23 cellular contexts compared by ENCODE assay signal in the genomic region with DNA sequence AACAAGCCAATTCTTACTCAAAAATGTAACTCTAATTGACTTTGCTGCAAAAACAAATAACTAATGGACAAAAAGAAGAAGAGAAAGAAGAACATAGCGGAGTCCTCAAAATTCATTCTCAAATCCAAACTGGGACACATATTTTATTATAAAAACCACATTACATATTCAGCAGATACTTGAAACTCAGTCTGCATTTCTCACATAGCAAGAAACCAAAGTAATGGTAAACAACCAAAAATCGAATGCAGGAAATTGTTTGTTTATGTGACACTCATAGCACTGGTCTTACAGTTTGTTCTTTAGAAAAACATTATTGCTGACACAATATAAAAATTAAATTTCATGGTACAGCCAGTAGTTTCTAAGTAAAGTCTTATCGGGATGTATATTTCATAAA.
DNase-seq lines count a peak whose midpoint lies in the region; ATAC-seq, FAIRE-seq and TF ChIP-seq lines count a peak whose summit lies in the region.
"Had no signal": no experiment of that assay in that cellular context is flagged by ENCODE, and none has a peak within 500 bp of the region (broad histone marks: within the 10 kb centered on the region; RNA-seq: fewer than 3 reads in every experiment).

No MANE protein-coding gene starts in this region.

- no peak overlapping the region for H3K4ac ChIP-seq in IMR-90 (ENCODE audit: low read depth, low read length)
- no peak overlapping the region for H3K4ac ChIP-seq in mesenchymal stem cell (ENCODE audit: low read depth in 1 of 2, low read length in 2 of 2)

- TF ChIP-seq CTCF in IMR-90 (conservative IDR thresholded peaks at IDR 0.05; ENCODE audit: low read depth, low read length) (no peak), WTC11 (IDR thresholded peaks at IDR 0.05) (no peak)

- H4K8ac ChIP-seq in IMR-90 (ENCODE audit: low read depth in 2 of 2, low read length in 2 of 2) (no peak overlapping the region), mesenchymal stem cell (ENCODE audit: low read length) (no peak overlapping the region)

- no peak overlapping the region for H2AFZ ChIP-seq in IMR-90 (replicated peaks; ENCODE audit: low read length, poor library complexity)
- no peak overlapping the region for H2AFZ ChIP-seq in mesenchymal stem cell (ENCODE audit: low read depth, low read length)

- no CpG with 5 or more reads among the region's 3 CpGs for WGBS in IMR-90 (ENCODE audit: extremely low coverage in 2 of 2, insufficient read length in 1 of 2), 2 experiments
- no CpG with 5 or more reads among the region's 3 CpGs for WGBS in mesenchymal stem cell

- H2BK5ac ChIP-seq in IMR-90 (ENCODE audit: low read depth, low read length, poor library complexity, severe bottlenecking): no peak overlapping the region
- H2BK5ac ChIP-seq in mesenchymal stem cell (ENCODE audit: low read depth, low read length, poor library complexity, severe bottlenecking): no peak overlapping the region

- CTCF ChIA-PET in IMR-90 (lab: Yijun Ruan, JAX): no interaction called here
- CTCF ChIA-PET in WTC11 (lab: Charles Lee): no interaction called here

- no peak overlapping the region for H2BK12ac ChIP-seq in mesenchymal stem cell (ENCODE audit: low read length in 2 of 2)

- no peak overlapping the region for H3K56ac ChIP-seq in IMR-90 (ENCODE audit: extremely low read depth, insufficient read depth, low read length)

- no peaks in the 10 kb centered on the region for H3K9me1 ChIP-seq in IMR-90 (ENCODE audit: insufficient read depth, low read length)

- H3K4me2 ChIP-seq in IMR-90 (ENCODE audit: low read depth, low read length) (no peak overlapping the region), mesenchymal stem cell (ENCODE audit: low read length, poor library complexity, severe bottlenecking) (no peak overlapping the region)

- intact Hi-C loops in IMR-90 (cut with micrococcal nuclease): no loop called here

- peak overlapping the region; percentile 60; the same call in 1 of the 2 replicates for H3K27ac Mint-ChIP-seq in WTC11
- H3K27ac Mint-ChIP-seq: CD4-positive, CD25-positive, alpha-beta regulatory T cell; CD8-positive, alpha-beta memory T cell; H9; IgD-negative memory B cell had no signal

- H2AK9ac ChIP-seq in IMR-90 (replicated peaks; ENCODE audit: low read depth, low read length, poor library complexity): no peak overlapping the region

- H3K9me3 ChIP-seq in IMR-90 (ENCODE audit: control insufficient read depth, insufficient read depth, low read length): peaks cover 2% of the 10 kb centered on the region; the same call in 1 of the 2 replicates
- peaks cover 27% of the 10 kb centered on the region for H3K9me3 ChIP-seq in mesenchymal stem cell (ENCODE audit: control insufficient read depth, low read length)
- H3K9me3 ChIP-seq: BE2C had no signal

- H2BK120ac ChIP-seq in IMR-90 (ENCODE audit: low read depth, low read length) (no peak overlapping the region), mesenchymal stem cell (ENCODE audit: low read depth, low read length) (no peak overlapping the region)

- H2BK15ac ChIP-seq in IMR-90 (ENCODE audit: low read depth, low read length): no peak overlapping the region
- H2BK15ac ChIP-seq in mesenchymal stem cell (ENCODE audit: low read depth, poor library complexity, severe bottlenecking): no peak overlapping the region

- no peak overlapping the region for H4K5ac ChIP-seq in IMR-90 (ENCODE audit: low read depth, low read length)

- dilution Hi-C loops in IMR-90 (cut with HindIII; ENCODE audit: low sequenced_read_pairs, unreplicated experiment): no loop called here

- H2BK20ac ChIP-seq in IMR-90 (ENCODE audit: low read depth, low read length): no peak overlapping the region

- TF ChIP-seq POLR2A in IMR-90 (IDR thresholded peaks at IDR 0.05; ENCODE audit: low read depth, low read length): no peak

- H4K91ac ChIP-seq in IMR-90 (ENCODE audit: insufficient read depth, low read depth, low read length) (no peak overlapping the region), mesenchymal stem cell (ENCODE audit: low read length) (no peak overlapping the region)

- H3K27me3 Mint-ChIP-seq in WTC11 (ENCODE audit: low read depth): no peaks in the 10 kb centered on the region
- H3K27me3 Mint-ChIP-seq: CD4-positive, CD25-positive, alpha-beta regulatory T cell; CD8-positive, alpha-beta memory T cell; IgD-negative memory B cell had no signal

- H3K79me1 ChIP-seq in IMR-90 (ENCODE audit: low read depth in 1 of 2, low read length in 2 of 2): no peaks in the 10 kb centered on the region
- H3K79me1 ChIP-seq in mesenchymal stem cell (replicated peaks; ENCODE audit: low read length, poor library complexity, severe bottlenecking): no peaks in the 10 kb centered on the region

- H3K4me3 ChIP-seq in IMR-90 (ENCODE audit: insufficient read depth, low read depth, low read length): no peak overlapping the region
- no peak overlapping the region for H3K4me3 ChIP-seq in mesenchymal stem cell (ENCODE audit: insufficient read depth in 1 of 2, low read depth in 1 of 2, low read length in 2 of 2)

- H3K18ac ChIP-seq in IMR-90 (ENCODE audit: low read depth, low read length) (no peak overlapping the region), mesenchymal stem cell (ENCODE audit: low read depth in 1 of 2, low read length in 2 of 2) (no peak overlapping the region)

- no peaks in the 10 kb centered on the region for H3K27me3 ChIP-seq in IMR-90 (ENCODE audit: control insufficient read depth, insufficient read depth, low read length)
- H3K27me3 ChIP-seq in mesenchymal stem cell (ENCODE audit: control insufficient read depth in 1 of 2, insufficient read depth in 1 of 2, low read length in 2 of 2): no peaks in the 10 kb centered on the region
- H3K27me3 ChIP-seq: BE2C had no signal

- no TSS peak for BruUV-seq in IMR-90 (replicated peaks; lab: Mats Ljungman, UMichigan)

- TF ChIP-seq RAD21 in IMR-90 (IDR thresholded peaks at IDR 0.05; ENCODE audit: low read length): no peak

- no peak for ATAC-seq in IMR-90 (ENCODE audit: low read depth)
- ATAC-seq in WTC11: no peak
- ATAC-seq in HG02938 (IDR thresholded peaks at IDR 0.05; ENCODE audit: unreplicated experiment): no peak
- ATAC-seq in GM18858 (IDR thresholded peaks at IDR 0.05; ENCODE audit: unreplicated experiment): no peak

- H2AK5ac ChIP-seq in IMR-90 (ENCODE audit: low read depth, low read length): no peak overlapping the region
- H2AK5ac ChIP-seq in mesenchymal stem cell (ENCODE audit: low read length, severe bottlenecking): no peak overlapping the region

- H3K23ac ChIP-seq in IMR-90 (ENCODE audit: low read depth, low read length): no peak overlapping the region
- H3K23ac ChIP-seq in mesenchymal stem cell (ENCODE audit: low read length in 2 of 2): no peak overlapping the region

- H3K14ac ChIP-seq in IMR-90 (replicated peaks; ENCODE audit: low read depth, low read length) (no peak overlapping the region), mesenchymal stem cell (ENCODE audit: low read length in 2 of 2) (no peak overlapping the region)

- H3K27ac ChIP-seq in IMR-90 (ENCODE audit: insufficient read depth, low read length) (no peak overlapping the region), mesenchymal stem cell (ENCODE audit: low read length, poor library complexity, severe bottlenecking) (no peak overlapping the region)

- no peaks in the 10 kb centered on the region for H3K4me1 Mint-ChIP-seq in WTC11
- H3K4me1 Mint-ChIP-seq: CD4-positive, CD25-positive, alpha-beta regulatory T cell; CD8-positive, alpha-beta memory T cell; H9; IgD-negative memory B cell had no signal

- in situ Hi-C loops in IMR-90 (cut with MboI; ENCODE audit: low sequenced_read_pairs): no loop called here

- H4K20me1 ChIP-seq in IMR-90 (ENCODE audit: insufficient read depth, low read length): no peaks in the 10 kb centered on the region

- peaks cover 29% of the 10 kb centered on the region for H3K9me3 Mint-ChIP-seq in WTC11

- no peaks in the 10 kb centered on the region for H3K36me3 ChIP-seq in IMR-90 (ENCODE audit: control insufficient read depth, insufficient read depth, low read length)
- no peaks in the 10 kb centered on the region for H3K36me3 ChIP-seq in mesenchymal stem cell (ENCODE audit: control insufficient read depth in 1 of 2, insufficient read depth in 2 of 2, low read depth in 1 of 2, low read length in 2 of 2)
- H3K36me3 ChIP-seq: BE2C had no signal

- H3K4me3 Mint-ChIP-seq in WTC11: no peak overlapping the region
- H3K4me3 Mint-ChIP-seq: CD4-positive, CD25-positive, alpha-beta regulatory T cell; CD8-positive, alpha-beta memory T cell; H9; IgD-negative memory B cell had no signal

- DNase-seq in IMR-90: no peak
- DNase-seq in WTC11 (ENCODE audit: low spot score): no peak
- DNase-seq in mesenchymal stem cell: peak; percentile 30
- no peak for DNase-seq in urothelium cell line (ENCODE audit: low spot score)
- DNase-seq in nucleus accumbens (lab: John Stamatoyannopoulos, UW): no peak
- DNase-seq: ACHN; BE2C; C1 segment of cervical spinal cord; CD4-positive, CD25-positive, alpha-beta regulatory T cell; CD8-positive, alpha-beta memory T cell; COR-L47; DMS 273 treated with DMSO at 0.1 percent for 48 hours; DMS53; GDM1; H9; KG1 had no signal

- peak; percentile 74 for FAIRE-seq in endometrium (lab: Jason Lieb, UNC)
- FAIRE-seq in urothelium cell line (lab: Jason Lieb, UNC): no peak
- FAIRE-seq: GM12892, GM18507, H1 had no signal

- POLR2A ChIA-PET in IMR-90 (lab: Charles Lee; ENCODE audit: unreplicated experiment): no interaction called here
- POLR2A ChIA-PET in WTC11 (lab: Charles Lee): no interaction called here

- H3K9ac ChIP-seq in IMR-90 (ENCODE audit: low read depth, low read length) (no peak overlapping the region), mesenchymal stem cell (ENCODE audit: low read length) (no peak overlapping the region)

- H3K4me1 ChIP-seq in IMR-90 (ENCODE audit: control insufficient read depth, insufficient read depth, low read length) (no peaks in the 10 kb centered on the region), mesenchymal stem cell (ENCODE audit: control insufficient read depth, insufficient read depth, low read depth, low read length) (no peaks in the 10 kb centered on the region)
- H3K4me1 ChIP-seq: BE2C had no signal

- peaks cover 2% of the 10 kb centered on the region; the same call in 1 of the 2 replicates for H3K36me3 Mint-ChIP-seq in WTC11
- H3K36me3 Mint-ChIP-seq: CD4-positive, CD25-positive, alpha-beta regulatory T cell; IgD-negative memory B cell had no signal

TF ChIP-seq in IMR-90, 13 proteins besides CTCF, POLR2A, EP300 and RAD21:
- TF ChIP-seq SMC3 (IDR thresholded peaks at IDR 0.05; ENCODE audit: low read depth, low read length) (no peak), MAZ (IDR thresholded peaks at IDR 0.05; ENCODE audit: borderline replicate concordance, low read depth, low read length) (no peak), MAFK (IDR thresholded peaks at IDR 0.05; ENCODE audit: low read depth, low read length) (0 out of 2 replicates have a peak, but pooled peaks have one; percentile 22)
